ENCODE assay signal across 8 cellular contexts in genomic region chr9:33816327-33817252, GRCh38. TPM values are rescaled to one million over a fixed set of nuclear protein-coding genes. Genes with fewer than 3 reads are reported as not detected.
DNase-seq lines count a peak whose midpoint lies in the region; ATAC-seq and TF ChIP-seq lines count a peak whose summit lies in the region.

UBE2R2 (plus strand) TSS chr9:33817160; CDS start chr9:33817758, 598 bp downstream.

- no peaks in the 10 kb centered on the region for H3K9me3 Mint-ChIP-seq in endothelial cell (ENCODE audit: unreplicated experiment)

- no peaks in the 10 kb centered on the region for H3K9me3 ChIP-seq in OCI-LY3 (ENCODE audit: insufficient read depth, low read length)

- peak within 1 kb of the TSS; percentile 59; the same call in 1 of the 2 replicates for H2AFZ ChIP-seq in OCI-LY3 (ENCODE audit: low read depth, low read length)

- H3K27ac Mint-ChIP-seq in endothelial cell (ENCODE audit: unreplicated experiment): peak within 1 kb of the TSS; percentile 99

- ATAC-seq in GM21526 (IDR thresholded peaks at IDR 0.05; ENCODE audit: low FRiP score, unreplicated experiment): peak; percentile 58

- H3K36me3 ChIP-seq in OCI-LY3 (replicated peaks; ENCODE audit: low read depth, low read length): peaks cover 8% of the 10 kb centered on the region

- H4K20me1 ChIP-seq in OCI-LY3 (ENCODE audit: insufficient read depth, low read length): peaks cover 33% of the 10 kb centered on the region

- peak within 1 kb of the TSS; percentile 97 for H3K9ac ChIP-seq in OCI-LY3 (ENCODE audit: low read length)

- DNase-seq in D341Med (ENCODE audit: low spot score): peak; percentile 99
- DNase-seq in HuH-7.5 (ENCODE audit: low spot score): peak; percentile 81
- DNase-seq in activated CD8-positive, alpha-beta memory T cell treated with anti-CD3 and anti-CD28 coated beads, Interleukin-2, amount 50 U/mL, for 48 hours: peak; percentile 92
- DNase-seq in endothelial cell (ENCODE audit: low spot score): peak; percentile 89
- DNase-seq in midbrain (lab: John Stamatoyannopoulos, UW): peak; percentile 94
- DNase-seq in stimulated activated CD8-positive, alpha-beta memory T cell treated with anti-CD3 and anti-CD28 coated beads, Interleukin-2, amount 100 ng/mL, for 1 hour (ENCODE audit: low read depth in 2 of 2): peak; percentile 81 to 91

- H3K79me2 ChIP-seq in OCI-LY3 (ENCODE audit: low read length): peaks cover 49% of the 10 kb centered on the region

- no peaks in the 10 kb centered on the region for H3K27me3 ChIP-seq in OCI-LY3 (ENCODE audit: low read depth, low read length)

- peak within 1 kb of the TSS; percentile 99 for H3K4me3 Mint-ChIP-seq in endothelial cell (ENCODE audit: unreplicated experiment)

- peak within 1 kb of the TSS; percentile 99 for H3K4me3 ChIP-seq in OCI-LY3 (ENCODE audit: low read length)

- H3K4me2 ChIP-seq in OCI-LY3 (ENCODE audit: low read length): peak within 1 kb of the TSS; percentile 98

- H3K27ac ChIP-seq in OCI-LY3 (ENCODE audit: low read length): peak within 1 kb of the TSS; percentile 85

- peaks cover 47% of the 10 kb centered on the region for H3K4me1 ChIP-seq in OCI-LY3 (ENCODE audit: low read length)

- peaks cover 10% of the 10 kb centered on the region for H3K36me3 Mint-ChIP-seq in endothelial cell (ENCODE audit: low read depth, unreplicated experiment)

- TF ChIP-seq CTCF in OCI-LY3 (IDR thresholded peaks at IDR 0.05; ENCODE audit: low read depth, low read length): no peak
- no peak for TF ChIP-seq CTCF in endothelial cell (IDR thresholded peaks at IDR 0.05; ENCODE audit: unreplicated experiment)

- peaks cover 37% of the 10 kb centered on the region for H3K4me1 Mint-ChIP-seq in endothelial cell (ENCODE audit: unreplicated experiment)

- peaks cover 12% of the 10 kb centered on the region for H3K27me3 Mint-ChIP-seq in endothelial cell (ENCODE audit: unreplicated experiment)

RNA-seq across cellular contexts. Expression of gene UBE2R2, which starts in this region (rescaled TPM):
- 57.7 TPM for total RNA-seq in endothelial cell (ENCODE audit: unreplicated experiment)

Comparison
In these comparisons a context has a peak if more than half of its experiments do, and no peak if none do; other contexts are left out.
1. Peak in every context shown above with its lines: DNase-seq, ATAC-seq, H3K4me3 ChIP-seq and H3K27ac ChIP-seq.